ENCODE assay signal across 8 cellular contexts in the genomic region with DNA sequence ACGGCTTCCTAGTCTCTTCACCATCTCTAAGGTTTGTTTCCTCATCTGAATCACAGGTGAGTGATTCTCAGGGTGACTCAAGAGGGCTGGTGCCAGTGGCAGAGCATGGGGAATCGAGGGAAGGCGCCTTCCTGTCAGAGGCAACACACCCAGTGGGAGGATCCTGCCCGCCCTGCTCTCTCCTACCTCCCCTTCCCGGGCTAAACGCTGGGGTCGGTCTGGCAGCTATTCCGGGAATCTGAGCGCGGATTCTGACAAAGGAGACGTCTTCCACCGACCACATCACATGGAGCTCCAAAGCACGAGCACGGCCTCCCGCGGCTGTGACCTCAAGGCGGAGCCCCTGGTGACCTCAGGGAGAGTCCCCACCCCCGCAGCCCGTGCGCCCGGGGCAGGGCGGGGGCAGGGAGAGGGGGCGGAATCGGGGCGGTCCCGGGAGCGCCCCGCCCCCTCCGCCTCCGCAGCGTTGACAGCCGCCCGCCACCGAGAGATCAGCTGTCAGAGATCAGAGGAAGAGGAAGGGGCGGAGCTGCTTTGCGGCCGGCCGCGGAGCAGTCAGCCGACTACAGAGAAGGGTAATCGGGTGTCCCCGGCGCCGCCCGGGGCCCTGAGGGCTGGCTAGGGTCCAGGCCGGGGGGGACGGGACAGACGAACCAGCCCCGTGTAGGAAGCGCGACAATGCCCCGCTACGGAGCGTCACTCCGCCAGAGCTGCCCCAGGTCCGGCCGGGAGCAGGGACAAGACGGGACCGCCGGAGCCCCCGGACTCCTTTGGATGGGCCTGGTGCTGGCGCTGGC. TPM values are rescaled to one million over a fixed set of nuclear protein-coding genes. Genes with fewer than 3 reads are reported as not detected.
DNase-seq lines count a peak whose midpoint lies in the region; ATAC-seq, FAIRE-seq and TF ChIP-seq lines count a peak whose summit lies in the region.

A gene (plus strand): TSS at position 554 of the 797 bp plus-strand sequence. CDS start 125 bp downstream, at position 679.

- no peaks in the 10 kb centered on the region for H3K9me3 ChIP-seq in adrenal gland (replicated peaks in 1 of 3)
- H3K9me3 ChIP-seq in heart left ventricle, result no peaks in the 10 kb centered on the region
- H3K9me3 ChIP-seq in transverse colon, result no peaks in the 10 kb centered on the region

- H3K4me3 ChIP-seq in adrenal gland, result peak within 1 kb of the TSS in 3 of 4 donors; percentile 79 to 94 (median 86)
- H3K4me3 ChIP-seq in heart left ventricle, result peak within 1 kb of the TSS; percentile 62 to 97 (median 82)
- H3K4me3 ChIP-seq in transverse colon, result peak within 1 kb of the TSS; percentile 61 to 94 (median 82)

- TF ChIP-seq EP300 in transverse colon (IDR thresholded peaks at IDR 0.05; ENCODE audit: low read depth), result no peak

- peak; percentile 98 for ATAC-seq in HG02763 (IDR thresholded peaks at IDR 0.05; ENCODE audit: unreplicated experiment)
- peak; percentile 96 to 98 (median 98) for ATAC-seq in heart left ventricle

- peak; percentile 93 for DNase-seq in GM12892 (ENCODE audit: insufficient read length)
- peak; percentile 88 to 93 (median 90) for DNase-seq in NCI-H1417 (lab: John Stamatoyannopoulos, UW)
- peak; percentile 89 to 95 (median 92) for DNase-seq in T-helper 1 cell
- peak; percentile 93 to 98 (median 96) for DNase-seq in adrenal gland
- peak; percentile 95 to 97 (median 96) for DNase-seq in heart left ventricle
- peak; percentile 93 for DNase-seq in pons (ENCODE audit: low spot score)
- DNase-seq in transverse colon, result peak; percentile 96

- FAIRE-seq in GM12892 (lab: Jason Lieb, UNC), result peak; percentile 100

- 1% methylated on average over 7 to 62 of the region's 62 CpGs for WGBS in adrenal gland, 4 donors
- WGBS in heart left ventricle, 4 donors, result 0 to 3% (median 1%) methylated on average over 17 to 62 of the region's 62 CpGs
- WGBS in transverse colon (ENCODE audit: low coverage in 1 of 2), 2 donors, result 0% methylated on average over 51 of the region's 62 CpGs; no CpG with 5 or more reads in 1 of the 2 donors

- H3K4me1 ChIP-seq in adrenal gland (replicated peaks in 1 of 2) (peaks cover 14 to 18% of the 10 kb centered on the region in 2 donors), heart left ventricle (peaks cover 0 to 36% (median 19%) of the 10 kb centered on the region in 12 donors), transverse colon (peaks cover 6 to 39% (median 23%) of the 10 kb centered on the region in 4 donors)

- TF ChIP-seq POLR2A in GM12892 (IDR thresholded peaks at IDR 0.05; ENCODE audit: low read depth, low read length), result peak; percentile 67; the same call in 1 of the 2 replicates
- TF ChIP-seq POLR2A in adrenal gland (IDR thresholded peaks at IDR 0.05), result peak; percentile 37 to 92
- TF ChIP-seq POLR2A in heart left ventricle (IDR thresholded peaks at IDR 0.05), result peak; percentile 30 to 92
- TF ChIP-seq POLR2A in transverse colon (IDR thresholded peaks at IDR 0.05), result peak; percentile 78

- H3K36me3 ChIP-seq in adrenal gland (replicated peaks in 1 of 2), result peaks cover 0 to 10% of the 10 kb centered on the region in 2 donors
- H3K36me3 ChIP-seq in heart left ventricle, result peaks cover 0 to 24% (median 17%) of the 10 kb centered on the region in 9 donors
- no peaks in the 10 kb centered on the region for H3K36me3 ChIP-seq in transverse colon

- peak within 1 kb of the TSS in 4 of 5 donors; percentile 71 to 96 (median 90) for H3K27ac ChIP-seq in adrenal gland
- peak within 1 kb of the TSS; percentile 60 to 96 (median 90) for H3K27ac ChIP-seq in heart left ventricle
- peak within 1 kb of the TSS; percentile 85 to 96 (median 93) for H3K27ac ChIP-seq in transverse colon

- intact Hi-C loops in adrenal gland (cut with DNase I) (no loop called here), heart left ventricle (cut with DNase I) (loop anchor here in 7 of 10 donors (1.0 to 10.0 kb wide), 10 partner anchors 29 to 315 kb away; a partner anchor contains a TSS), transverse colon (cut with DNase I; ENCODE audit: low total_unique reads) (no loop called here)

- TF ChIP-seq CTCF in adrenal gland (IDR thresholded peaks at IDR 0.05) (no peak), heart left ventricle (IDR thresholded peaks at IDR 0.05) (no peak), transverse colon (IDR thresholded peaks at IDR 0.05) (no peak)

- H3K27me3 ChIP-seq in adrenal gland (no peaks in the 10 kb centered on the region), heart left ventricle (no peaks in the 10 kb centered on the region), transverse colon (no peaks in the 10 kb centered on the region)

- in situ Hi-C loops in transverse colon (cut with MboI; ENCODE audit: low pct_ligation_motif_present in 1 of 4, low pct_unique_long_range_greater_than_20kb in 1 of 4, low sequenced_read_pairs in 3 of 4), result loop anchor here in 3 of 4 donors (10.0 kb wide), 4 partner anchors 55 to 295 kb away; a partner anchor contains a TSS

RNA-seq across cellular contexts. Expression of the gene that starts here (rescaled TPM):
- polyA plus RNA-seq in GM12892 (2012; ENCODE audit: missing spikeins), result 5.5 TPM
- total RNA-seq in adrenal gland (10 to 100 TPM; 46.3 to 85.0 (median 69.3) TPM), heart left ventricle (10 to 100 TPM; 53.8 to 92.3 (median 67.8) TPM), transverse colon (10 to 100 TPM; 27.7 to 67.0 (median 43.2) TPM)
- polyA plus RNA-seq in adrenal gland (10 to 100 TPM; 44.6 to 51.7 (median 44.8) TPM), heart left ventricle (10 to 100 TPM; 56.2 to 64.9 TPM)

Comparison
In these comparisons a context has a peak if more than half of its experiments do, and no peak if none do; other contexts are left out.
1. Peak in every context shown above with its lines: DNase-seq, ATAC-seq, H3K4me3 ChIP-seq and H3K27ac ChIP-seq.
2. intact Hi-C loops: an anchor here in heart left ventricle (1.0 to 10.0 kb wide); none called in adrenal gland and transverse colon.